1 cellular context compared by ENCODE assay signal in genomic region chr6:35327349-35328027, GRCh38.
TF ChIP-seq lines count a peak whose summit lies in the region.

No MANE protein-coding gene starts in this region.

TF ChIP-seq in HepG2, 621 proteins besides CTCF, POLR2A, EP300 and RAD21 (continued from another document and continues in another):
- no peak for TF ChIP-seq KIAA2018 (CRISPR knock-in tag; IDR thresholded peaks at IDR 0.05; ENCODE audit: borderline replicate concordance)
- TF ChIP-seq CHCHD3 (CRISPR knock-in tag; IDR thresholded peaks at IDR 0.05): no peak
- no peak for TF ChIP-seq JUND (CRISPR knock-in tag; IDR thresholded peaks at IDR 0.05)
- no peak for TF ChIP-seq TCF12 (IDR thresholded peaks at IDR 0.05)
- no peak for TF ChIP-seq TCF12 (CRISPR knock-in tag; IDR thresholded peaks at IDR 0.05)
- TF ChIP-seq ZNF737 (CRISPR knock-in tag; IDR thresholded peaks at IDR 0.05; ENCODE audit: borderline replicate concordance): no peak
- no peak for TF ChIP-seq ZNF598 (CRISPR knock-in tag; IDR thresholded peaks at IDR 0.05; ENCODE audit: borderline replicate concordance)
- no peak for TF ChIP-seq TEF (CRISPR knock-in tag; IDR thresholded peaks at IDR 0.05)
- no peak for TF ChIP-seq KLF6 (CRISPR knock-in tag; IDR thresholded peaks at IDR 0.05)
- TF ChIP-seq HIC2 (CRISPR knock-in tag; IDR thresholded peaks at IDR 0.05; ENCODE audit: low read depth): no peak
- 0 out of 2 replicates have a peak, but pooled peaks have one; percentile 26 for TF ChIP-seq KDM2A (CRISPR knock-in tag; IDR thresholded peaks at IDR 0.05; ENCODE audit: borderline replicate concordance, low read depth)
- TF ChIP-seq IRF1 (CRISPR knock-in tag; IDR thresholded peaks at IDR 0.05; ENCODE audit: low read depth): no peak
- no peak for TF ChIP-seq TBL1XR1 (IDR thresholded peaks at IDR 0.05; ENCODE audit: borderline replicate concordance, low read length, partially characterized antibody)
- no peak for TF ChIP-seq HIVEP1 (CRISPR knock-in tag; IDR thresholded peaks at IDR 0.05)
- TF ChIP-seq ZNF335 (CRISPR knock-in tag; IDR thresholded peaks at IDR 0.05): no peak
- no peak for TF ChIP-seq ZNF609 (CRISPR knock-in tag; IDR thresholded peaks at IDR 0.05; ENCODE audit: borderline replicate concordance)
- 0 out of 2 replicates have a peak, but pooled peaks have one; percentile 45 for TF ChIP-seq HNF1B (CRISPR knock-in tag; IDR thresholded peaks at IDR 0.05)
- TF ChIP-seq FUBP1 (CRISPR knock-in tag; IDR thresholded peaks at IDR 0.05; ENCODE audit: borderline replicate concordance): no peak
- no peak for TF ChIP-seq CSRNP1 (CRISPR knock-in tag; IDR thresholded peaks at IDR 0.05)
- no peak for TF ChIP-seq KLF13 (CRISPR knock-in tag; IDR thresholded peaks at IDR 0.05)
- no peak for TF ChIP-seq CBX1 (IDR thresholded peaks at IDR 0.05; ENCODE audit: low read depth)
- no peak for TF ChIP-seq SKI (IDR thresholded peaks at IDR 0.05; ENCODE audit: partially characterized antibody)
- peak; percentile 30; the same call in 1 of the 2 replicates for TF ChIP-seq HDAC2 (CRISPR knock-in tag; IDR thresholded peaks at IDR 0.05)
- no peak for TF ChIP-seq ZNF33A (CRISPR knock-in tag; IDR thresholded peaks at IDR 0.05; ENCODE audit: borderline replicate concordance)
- TF ChIP-seq BCL3 (CRISPR knock-in tag; IDR thresholded peaks at IDR 0.05): 0 out of 2 replicates have a peak, but pooled peaks have one; percentile 15
